In genomic region chr7:18320971-18321567, GRCh38 we compare ENCODE assay signal across 7 cellular contexts.
DNase-seq lines count a peak whose midpoint lies in the region; ATAC-seq and TF ChIP-seq lines count a peak whose summit lies in the region.

No MANE protein-coding gene starts in this region.

- no peak overlapping the region for H3K4me3 ChIP-seq in esophagus muscularis mucosa
- no peak overlapping the region for H3K4me3 ChIP-seq in prostate gland

- WGBS in esophagus muscularis mucosa = 81% methylated on average over 2 of the region's 2 CpGs
- WGBS in prostate gland = 81% methylated on average over 2 of the region's 2 CpGs

- ATAC-seq in GM19455 (IDR thresholded peaks at IDR 0.05; ENCODE audit: unreplicated experiment) (peak; percentile 69), HG03442 (IDR thresholded peaks at IDR 0.05; ENCODE audit: unreplicated experiment) (peak; percentile 92)

- TF ChIP-seq EP300 in esophagus muscularis mucosa (IDR thresholded peaks at IDR 0.05) = no peak

- TF ChIP-seq POLR2A in esophagus muscularis mucosa (IDR thresholded peaks at IDR 0.05; ENCODE audit: low read depth) = no peak
- no peak for TF ChIP-seq POLR2A in prostate gland (IDR thresholded peaks at IDR 0.05)

- H3K27ac ChIP-seq in esophagus muscularis mucosa (replicated peaks in 1 of 4) (peak overlapping the region in 1 of 4 donors; percentile 36), prostate gland (peak overlapping the region; percentile 1 to 15)

- H3K36me3 ChIP-seq in esophagus muscularis mucosa (no peaks in the 10 kb centered on the region), prostate gland (no peaks in the 10 kb centered on the region)

- no peaks in the 10 kb centered on the region for H3K27me3 ChIP-seq in esophagus muscularis mucosa
- no peaks in the 10 kb centered on the region for H3K27me3 ChIP-seq in prostate gland (replicated peaks; ENCODE audit: insufficient read depth)

- peak in 2 of 3 experiments; percentile 15 to 49 for TF ChIP-seq CTCF in esophagus muscularis mucosa (IDR thresholded peaks at IDR 0.05)
- peak in 2 of 4 experiments; percentile 31 to 49 for TF ChIP-seq CTCF in prostate gland (IDR thresholded peaks at IDR 0.05)

- H3K4me1 ChIP-seq in esophagus muscularis mucosa = peaks cover 0 to 38% (median 29%) of the 10 kb centered on the region in 4 donors
- H3K4me1 ChIP-seq in prostate gland (replicated peaks) = no peaks in the 10 kb centered on the region

- in situ Hi-C loops in G401 (cut with HindIII; ENCODE audit: low sequenced_read_pairs) = no loop called here

- H3K9me3 ChIP-seq in esophagus muscularis mucosa (no peaks in the 10 kb centered on the region), prostate gland (no peaks in the 10 kb centered on the region)

- intact Hi-C loops in esophagus muscularis mucosa (cut with DNase I) (no loop called here), prostate gland (cut with DNase I) (no loop called here)

- DNase-seq in G401 (ENCODE audit: low spot score) (peak; percentile 19), OCI-M2 (lab: John Stamatoyannopoulos, UW; ENCODE audit: unreplicated experiment) (peak; percentile 3), esophagus muscularis mucosa (ENCODE audit: extremely low spot score) (no peak), prostate gland (ENCODE audit: low spot score) (no peak), activated gamma-delta T cell (lab: John Stamatoyannopoulos, UW) (no peak)

Comparison
In these comparisons a context has a peak if more than half of its experiments do, and no peak if none do; other contexts are left out.
1. DNase-seq: peak in G401 (single experiment) and OCI-M2 (single experiment); none in esophagus muscularis mucosa (single experiment), prostate gland (single experiment) and activated gamma-delta T cell (single experiment).